Comparison of ENCODE assay signal across 15 cellular contexts in the genomic region with DNA sequence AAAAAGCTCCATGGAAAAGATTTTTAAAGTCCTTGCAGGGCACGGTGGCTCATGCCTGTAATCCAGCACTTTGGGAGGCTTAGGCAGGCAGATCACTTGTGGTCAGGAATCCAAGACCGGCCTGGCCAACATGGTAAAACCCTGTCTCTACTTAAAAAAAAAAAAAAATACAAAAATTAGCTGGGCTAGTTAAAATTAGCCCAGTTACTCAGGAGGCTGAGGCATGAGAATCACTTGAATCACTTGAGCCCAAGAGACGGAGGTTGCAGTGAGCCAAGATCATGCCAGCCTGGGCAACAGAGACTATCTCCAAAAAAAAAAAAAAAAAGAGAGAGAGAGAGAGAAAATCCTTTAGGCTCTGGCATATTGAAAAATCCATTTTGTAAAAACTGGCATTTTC.
A peak's percentile ranks its signal among the peaks of the same experiment; 100 is the strongest.
DNase-seq lines count a peak whose midpoint lies in the region; ATAC-seq and TF ChIP-seq lines count a peak whose summit lies in the region.
"Had no signal": no experiment of that assay in that cellular context is flagged by ENCODE, and none has a peak within 500 bp of the region (broad histone marks: within the 10 kb centered on the region; RNA-seq: fewer than 3 reads in every experiment).

No MANE protein-coding gene starts in this region.

- no peak overlapping the region for H3K4me3 Mint-ChIP-seq in naive thymus-derived CD8-positive, alpha-beta T cell
- H3K4me3 Mint-ChIP-seq in CD8-positive, alpha-beta memory T cell: peak overlapping the region in 1 of 7 donors; percentile 45
- H3K4me3 Mint-ChIP-seq: B cell; CD4-positive, alpha-beta T cell had no signal

- peaks cover 28% of the 10 kb centered on the region for H3K36me3 ChIP-seq in WERI-Rb-1
- peaks cover 0 to 14% of the 10 kb centered on the region in 2 donors for H3K36me3 ChIP-seq in gastrocnemius medialis
- no peaks in the 10 kb centered on the region for H3K36me3 ChIP-seq in CD8-positive, alpha-beta memory T cell (ENCODE audit: insufficient read depth, low read length)

- H3K4me3 ChIP-seq in WERI-Rb-1 (ENCODE audit: low read depth, low read length) (no peak overlapping the region), gastrocnemius medialis (no peak overlapping the region)
- no peak overlapping the region for H3K4me3 ChIP-seq in CD8-positive, alpha-beta memory T cell (ENCODE audit: low read length)
- H3K4me3 ChIP-seq: GM23248 had no signal

- ATAC-seq in left colon (peak; percentile 17), gastrocnemius medialis (peak; percentile 58 to 86)
- no peak for ATAC-seq in naive thymus-derived CD8-positive, alpha-beta T cell

- no peaks in the 10 kb centered on the region for H3K27me3 Mint-ChIP-seq in naive thymus-derived CD8-positive, alpha-beta T cell
- H3K27me3 Mint-ChIP-seq in CD8-positive, alpha-beta memory T cell: peaks cover 0 to 1% of the 10 kb centered on the region in 2 donors
- H3K27me3 Mint-ChIP-seq: B cell; CD4-positive, alpha-beta T cell had no signal

- peak overlapping the region in 1 of 10 donors; percentile 73 for H3K27ac Mint-ChIP-seq in naive thymus-derived CD8-positive, alpha-beta T cell
- H3K27ac Mint-ChIP-seq in CD8-positive, alpha-beta memory T cell: no peak overlapping the region
- H3K27ac Mint-ChIP-seq: B cell; CD4-positive, alpha-beta T cell had no signal

- peaks cover 6 to 17% of the 10 kb centered on the region in 2 donors for H3K4me1 ChIP-seq in gastrocnemius medialis
- H3K4me1 ChIP-seq in CD8-positive, alpha-beta memory T cell (ENCODE audit: insufficient read depth, low read length): no peaks in the 10 kb centered on the region

- in situ Hi-C loops in gastrocnemius medialis (cut with MboI; ENCODE audit: low sequenced_read_pairs in 4 of 4): no loop called here

- CTCF ChIA-PET in CD8-positive, alpha-beta memory T cell (lab: Charles Lee): no interaction called here

- peaks cover 5 to 25% (median 15%) of the 10 kb centered on the region in 4 donors for H3K4me1 Mint-ChIP-seq in naive thymus-derived CD8-positive, alpha-beta T cell
- peaks cover 4 to 21% (median 19%) of the 10 kb centered on the region in 3 donors for H3K4me1 Mint-ChIP-seq in CD8-positive, alpha-beta memory T cell

- intact Hi-C loops in left colon (cut with DNase I, micrococcal nuclease): no loop called here
- intact Hi-C loops in gastrocnemius medialis (cut with DNase I; ENCODE audit: low total_unique reads): no loop called here

- POLR2A ChIA-PET in naive thymus-derived CD8-positive, alpha-beta T cell (lab: Charles Lee): no interaction called here
- POLR2A ChIA-PET in CD8-positive, alpha-beta memory T cell (lab: Charles Lee): interaction anchor here (0.7 kb wide), 1 partner anchor 205 kb away, joined by 8 read pairs; no protein-coding TSS in a partner anchor

- TF ChIP-seq CTCF in WERI-Rb-1 (IDR thresholded peaks at IDR 0.05; ENCODE audit: low read depth, low read length): no peak
- no peak for TF ChIP-seq CTCF in gastrocnemius medialis (IDR thresholded peaks at IDR 0.05 in 4 of 5, conservative IDR thresholded peaks at IDR 0.05 in 1 of 5)

- H3K27ac ChIP-seq in WERI-Rb-1 (no peak overlapping the region), gastrocnemius medialis (peak overlapping the region in 2 of 4 donors; percentile 39 to 44)
- H3K27ac ChIP-seq in CD8-positive, alpha-beta memory T cell (ENCODE audit: low read depth, low read length): no peak overlapping the region
- H3K27ac ChIP-seq: 22Rv1, GM23248 had no signal

- no peaks in the 10 kb centered on the region for H3K9me3 Mint-ChIP-seq in naive thymus-derived CD8-positive, alpha-beta T cell
- no peaks in the 10 kb centered on the region for H3K9me3 Mint-ChIP-seq in CD8-positive, alpha-beta memory T cell
- H3K9me3 Mint-ChIP-seq: CD4-positive, alpha-beta T cell had no signal

- H3K27me3 ChIP-seq in WERI-Rb-1 (ENCODE audit: insufficient read depth, low read depth, severe bottlenecking) (no peaks in the 10 kb centered on the region), gastrocnemius medialis (no peaks in the 10 kb centered on the region)
- H3K27me3 ChIP-seq in CD8-positive, alpha-beta memory T cell (ENCODE audit: insufficient read depth, low read length, poor library complexity, severe bottlenecking): no peaks in the 10 kb centered on the region

- H3K36me3 Mint-ChIP-seq in naive thymus-derived CD8-positive, alpha-beta T cell: peaks cover 8 to 80% (median 32%) of the 10 kb centered on the region in 3 donors
- peaks cover 20 to 68% (median 25%) of the 10 kb centered on the region in 3 donors for H3K36me3 Mint-ChIP-seq in CD8-positive, alpha-beta memory T cell

- peak; percentile 59 for DNase-seq in NCI-H82 (lab: John Stamatoyannopoulos, UW)
- DNase-seq in NCI-H82 treated with DMSO at 0.1 percent for 48 hours (lab: John Stamatoyannopoulos, UW; ENCODE audit: unreplicated experiment): no peak
- DNase-seq in WERI-Rb-1: peak; percentile 45
- DNase-seq in left colon: no peak
- no peak for DNase-seq in gastrocnemius medialis
- DNase-seq in RKO (ENCODE audit: low spot score): no peak
- no peak for DNase-seq in naive thymus-derived CD8-positive, alpha-beta T cell
- no peak for DNase-seq in CD8-positive, alpha-beta memory T cell
- DNase-seq: CD4-positive, alpha-beta T cell; GM23248; KBM-7; NCI-H1417 treated with DMSO at 0.1 percent for 48 hours; NCI-H1930 had no signal

- H3K9me3 ChIP-seq in WERI-Rb-1 (ENCODE audit: severe bottlenecking) (no peaks in the 10 kb centered on the region), gastrocnemius medialis (no peaks in the 10 kb centered on the region)
- H3K9me3 ChIP-seq in CD8-positive, alpha-beta memory T cell (ENCODE audit: low read length): no peaks in the 10 kb centered on the region

- no peak for TF ChIP-seq POLR2A in gastrocnemius medialis (IDR thresholded peaks at IDR 0.05)

Comparison
In these comparisons a context has a peak if more than half of its experiments do, and no peak if none do; other contexts are left out.
1. DNase-seq: peak in NCI-H82 (single experiment) and WERI-Rb-1 (single experiment); none in NCI-H82 treated with DMSO at 0.1 percent for 48 hours (single experiment), left colon (0 of 2), gastrocnemius medialis (0 of 2), RKO (single experiment), naive thymus-derived CD8-positive, alpha-beta T cell (0 of 10) and CD8-positive, alpha-beta memory T cell (0 of 5).
2. ATAC-seq: peak in left colon (single experiment) and gastrocnemius medialis (2 of 2); none in naive thymus-derived CD8-positive, alpha-beta T cell (0 of 2).